ENCODE assay signal across 26 cellular contexts in the genomic region with DNA sequence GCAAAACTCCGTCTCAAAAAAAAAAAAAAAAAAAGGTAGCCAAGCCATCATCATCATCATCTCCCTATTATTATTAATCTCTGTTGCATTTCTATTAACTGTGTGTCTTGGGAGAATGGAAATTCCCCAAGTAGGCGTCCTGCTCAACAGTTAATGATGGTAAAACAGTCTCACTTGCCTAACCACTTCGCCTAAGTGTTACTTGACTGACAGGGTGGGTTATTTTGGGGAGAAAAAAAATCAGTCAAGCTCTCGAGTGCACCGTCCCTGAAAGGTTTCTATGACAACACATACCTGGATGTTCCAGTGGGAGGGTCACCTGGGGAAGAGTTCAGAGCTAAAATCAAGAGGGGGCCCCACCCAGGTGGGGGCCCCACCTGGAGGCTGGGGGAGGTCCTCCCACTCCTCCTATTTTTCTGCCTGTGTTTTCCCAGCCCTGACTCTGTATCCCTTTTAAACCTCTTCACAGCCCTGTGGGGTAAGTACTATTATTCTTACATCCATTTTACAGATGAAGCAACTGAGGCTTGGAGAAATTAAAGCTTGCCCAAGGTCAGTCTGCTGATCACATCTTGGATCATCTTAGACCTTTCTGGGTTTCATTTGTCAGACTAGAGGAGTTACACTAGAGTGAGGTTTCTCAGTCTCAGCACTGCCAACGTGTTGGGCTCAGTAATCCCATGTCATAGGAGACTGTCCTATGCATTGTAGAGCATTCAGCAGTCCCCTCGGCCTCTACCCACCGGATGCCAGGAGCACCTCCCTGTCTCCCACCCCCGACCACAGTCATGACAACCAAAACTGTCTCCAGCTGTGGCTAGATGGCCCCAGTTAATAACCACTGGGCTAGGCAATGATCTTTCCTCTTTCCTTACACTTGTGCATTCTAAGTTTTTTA.
"Had no signal": no experiment of that assay in that cellular context is flagged by ENCODE, and none has a peak within 500 bp of the region (broad histone marks: within the 10 kb centered on the region; RNA-seq: fewer than 3 reads in every experiment).

No MANE protein-coding gene starts in this region.

- H3K27ac ChIP-seq: ascending aorta, body of pancreas, PC-9 had no signal

- DNase-seq: activated CD4-positive, alpha-beta T cell treated with anti-CD3 and anti-CD28 coated beads for 48 hours; activated CD4-positive, alpha-beta T cell treated with anti-CD3 and anti-CD28 coated beads, Interleukin-2, amount 50 U/mL, for 4 hours; activated CD4-positive, CD25-positive, alpha-beta regulatory T cell treated with anti-CD3 and anti-CD28 coated beads, Interleukin-2, amount 50 U/mL, for 72 hours; activated CD8-positive, alpha-beta memory T cell treated with anti-CD3 and anti-CD28 coated beads, Interleukin-2, amount 50 U/mL, for 48 hours; activated CD8-positive, alpha-beta T cell treated with anti-CD3 and anti-CD28 coated beads, Interleukin-2, amount 10 ng/mL, durations not matched to agents 7 days and 5 days; activated naive CD4-positive, alpha-beta T cell; activated naive CD8-positive, alpha-beta T cell treated with anti-CD3 and anti-CD28 coated beads, Interleukin-2, amount 50 U/mL, for 24 hours; activated T-cell treated with anti-CD3 and anti-CD28 coated beads, Interleukin-2, amount 50 U/mL, for 1 hour; amniotic stem cell; body of pancreas; central memory CD4-positive, alpha-beta T cell; KG1; NCI-H1092; NCI-H1417; NCI-H1694; NCI-H2029; NCI-H446; NCI-H524; PC-9; SHP77 treated with DMSO at 0.1 percent for 48 hours; T-helper 17 cell; T-helper 9 cell had no signal

- H3K4me1 ChIP-seq: ascending aorta, body of pancreas had no signal

- H2AFZ ChIP-seq: PC-9 had no signal

- ATAC-seq: activated CD8-positive, alpha-beta T cell treated with anti-CD3 and anti-CD28 coated beads, Interleukin-2, amount 10 ng/mL, durations not matched to agents 7 days and 5 days; activated naive CD8-positive, alpha-beta T cell treated with anti-CD3 and anti-CD28 coated beads, Interleukin-2, amount 50 U/mL, for 24 hours; body of pancreas; T-helper 17 cell; WTC11 had no signal

- H3K9me3 ChIP-seq: ascending aorta, body of pancreas had no signal

- H3K4me3 Mint-ChIP-seq: activated CD8-positive, alpha-beta T cell treated with anti-CD3 and anti-CD28 coated beads, Interleukin-2, amount 10 ng/mL, durations not matched to agents 7 days and 5 days; activated naive CD4-positive, alpha-beta T cell treated with anti-CD3 and anti-CD28 coated beads, Interleukin-2, amount 50 U/mL, for 24 hours; activated naive CD8-positive, alpha-beta T cell treated with anti-CD3 and anti-CD28 coated beads, Interleukin-2, amount 50 U/mL, for 24 hours; T-helper 17 cell; WTC11 had no signal

- H3K4me2 ChIP-seq: PC-9 had no signal

- H3K9me3 Mint-ChIP-seq: activated naive CD4-positive, alpha-beta T cell treated with anti-CD3 and anti-CD28 coated beads, Interleukin-2, amount 50 U/mL, for 24 hours; activated naive CD8-positive, alpha-beta T cell treated with anti-CD3 and anti-CD28 coated beads, Interleukin-2, amount 50 U/mL, for 24 hours had no signal

- H3K4me1 Mint-ChIP-seq: activated naive CD4-positive, alpha-beta T cell treated with anti-CD3 and anti-CD28 coated beads, Interleukin-2, amount 50 U/mL, for 24 hours; activated naive CD8-positive, alpha-beta T cell treated with anti-CD3 and anti-CD28 coated beads, Interleukin-2, amount 50 U/mL, for 24 hours; T-helper 17 cell had no signal

- H3K4me3 ChIP-seq: ascending aorta, body of pancreas, PC-9 had no signal

- H3K27me3 Mint-ChIP-seq: activated naive CD4-positive, alpha-beta T cell treated with anti-CD3 and anti-CD28 coated beads, Interleukin-2, amount 50 U/mL, for 24 hours; activated naive CD8-positive, alpha-beta T cell treated with anti-CD3 and anti-CD28 coated beads, Interleukin-2, amount 50 U/mL, for 24 hours; T-helper 17 cell had no signal

- H3K36me3 Mint-ChIP-seq: WTC11 had no signal

- FAIRE-seq: bronchial epithelial cell had no signal

- H3K27ac Mint-ChIP-seq: activated CD8-positive, alpha-beta T cell treated with anti-CD3 and anti-CD28 coated beads, Interleukin-2, amount 10 ng/mL, durations not matched to agents 7 days and 5 days; activated naive CD4-positive, alpha-beta T cell treated with anti-CD3 and anti-CD28 coated beads, Interleukin-2, amount 50 U/mL, for 24 hours; activated naive CD8-positive, alpha-beta T cell treated with anti-CD3 and anti-CD28 coated beads, Interleukin-2, amount 50 U/mL, for 24 hours; T-helper 17 cell; WTC11 had no signal

- H3K27me3 ChIP-seq: ascending aorta, body of pancreas had no signal
